Comparison of ENCODE assay signal across 8 cellular contexts in the genomic region with DNA sequence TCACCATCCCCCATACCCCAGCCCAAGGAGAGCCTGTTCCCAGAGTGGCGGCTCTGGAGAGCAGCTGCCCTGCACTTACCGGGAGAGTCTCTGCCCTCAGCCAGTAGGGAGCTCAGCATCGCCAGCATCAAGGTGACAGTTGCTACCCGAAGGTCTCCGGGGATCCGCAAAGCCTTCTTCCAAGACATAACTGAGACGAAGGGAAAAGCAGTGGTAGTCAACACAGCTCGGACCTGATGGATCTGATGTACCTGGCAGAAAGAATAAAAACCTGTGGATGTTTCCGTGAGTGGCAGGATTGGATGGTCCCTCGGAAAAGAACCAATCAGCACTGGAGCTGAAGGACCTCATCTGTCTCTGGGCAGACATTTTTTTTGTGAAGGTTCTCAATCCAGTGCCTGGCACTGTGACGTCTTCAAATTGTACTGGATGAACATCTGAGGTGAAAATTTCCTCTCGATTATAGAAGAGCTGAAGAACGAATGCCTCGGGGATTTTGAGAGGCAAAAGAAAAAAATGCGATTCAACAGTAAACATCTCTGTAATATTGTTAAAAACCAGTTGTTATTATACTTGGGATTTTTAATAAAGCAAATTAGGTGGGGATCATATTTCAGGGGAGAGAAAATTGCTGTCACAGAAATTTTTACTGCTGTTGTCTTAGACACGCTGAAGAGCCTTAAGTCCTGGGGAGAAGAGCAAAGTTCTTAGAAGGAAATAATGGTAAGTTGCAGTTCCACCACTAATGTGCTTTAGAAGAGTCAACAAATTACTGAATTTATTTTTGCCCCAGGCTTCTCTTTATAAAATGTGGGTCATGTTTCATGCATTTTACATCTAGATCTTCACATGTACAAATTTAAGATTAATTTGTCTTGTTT. TPM values are rescaled to one million over a fixed set of nuclear protein-coding genes. Genes with fewer than 3 reads are reported as not detected.
DNase-seq lines count a peak whose midpoint lies in the region; ATAC-seq and TF ChIP-seq lines count a peak whose summit lies in the region.

A gene (minus strand): TSS at position 238 of the 881 bp plus-strand sequence. CDS start 50 bp downstream, at position 188.

- H3K4me1 ChIP-seq in HUES48 (ENCODE audit: control insufficient read depth, insufficient read depth, low read length) (peaks cover 10% of the 10 kb centered on the region), ectodermal cell (ENCODE audit: control insufficient read depth, insufficient read depth, low read length) (no peaks in the 10 kb centered on the region), transverse colon (no peaks in the 10 kb centered on the region)

- peaks cover 30% of the 10 kb centered on the region for H3K27me3 ChIP-seq in HUES48 (ENCODE audit: control insufficient read depth, insufficient read depth, low read length)
- peaks cover 29% of the 10 kb centered on the region for H3K27me3 ChIP-seq in ectodermal cell (ENCODE audit: control insufficient read depth, insufficient read depth, low read length, poor library complexity, severe bottlenecking)
- peaks cover 3% of the 10 kb centered on the region for H3K27me3 ChIP-seq in transverse colon

- H3K27ac ChIP-seq in HUES48 (ENCODE audit: low read depth, low read length) (no peak within 1 kb of the TSS), ectodermal cell (ENCODE audit: insufficient read depth, low read depth, low read length, poor library complexity, severe bottlenecking) (no peak within 1 kb of the TSS), transverse colon (no peak within 1 kb of the TSS)

- DNase-seq in ELR (ENCODE audit: low read depth) (peak; percentile 36), middle frontal gyrus (ENCODE audit: extremely low spot score, low spot score) (peak; percentile 33), transverse colon (no peak), posterior vena cava (ENCODE audit: low spot score) (no peak)

- H3K4me3 ChIP-seq in HUES48 (ENCODE audit: low read depth, low read length) (peak within 1 kb of the TSS; percentile 77), ectodermal cell (ENCODE audit: insufficient read depth, low read depth, low read length) (peak within 1 kb of the TSS; percentile 29), transverse colon (no peak within 1 kb of the TSS)

- H3K36me3 ChIP-seq in HUES48 (ENCODE audit: control insufficient read depth, insufficient read depth, low read length) (0 out of 2 replicates have a peak, but pooled peaks cover 4% of the 10 kb centered on the region), ectodermal cell (ENCODE audit: control insufficient read depth, insufficient read depth, low read length) (no peaks in the 10 kb centered on the region), transverse colon (no peaks in the 10 kb centered on the region)

- TF ChIP-seq EP300 in transverse colon (IDR thresholded peaks at IDR 0.05; ENCODE audit: low read depth) = no peak

- H3K9me3 ChIP-seq in HUES48 (ENCODE audit: control insufficient read depth, insufficient read depth, low read length) = no peaks in the 10 kb centered on the region; the same call in 1 of the 2 replicates
- no peaks in the 10 kb centered on the region for H3K9me3 ChIP-seq in ectodermal cell (ENCODE audit: control insufficient read depth, low read length)
- peaks cover 0 to 4% of the 10 kb centered on the region in 2 donors for H3K9me3 ChIP-seq in transverse colon

- no peak within 1 kb of the TSS for H3K9ac ChIP-seq in HUES48 (ENCODE audit: low read depth, low read length)

- no peak for TF ChIP-seq CTCF in transverse colon (IDR thresholded peaks at IDR 0.05)

- WGBS in ectodermal cell, 2 experiments = 26 to 36% methylated on average over 15 to 16 of the region's 16 CpGs
- WGBS in transverse colon (ENCODE audit: low coverage in 1 of 2), 2 donors = 9 to 12% methylated on average over 5 to 16 of the region's 16 CpGs

- in situ Hi-C loops in transverse colon (cut with MboI; ENCODE audit: low pct_ligation_motif_present in 1 of 4, low pct_unique_long_range_greater_than_20kb in 1 of 4, low sequenced_read_pairs in 3 of 4) = no loop called here

- intact Hi-C loops in transverse colon (cut with DNase I; ENCODE audit: low total_unique reads) = no loop called here
- intact Hi-C loops in posterior vena cava (cut with DNase I) = no loop called here

- peak; percentile 27 for TF ChIP-seq POLR2A in transverse colon (IDR thresholded peaks at IDR 0.05)

- ATAC-seq in GM19463 (IDR thresholded peaks at IDR 0.05; ENCODE audit: unreplicated experiment) = peak; percentile 57
- peak; percentile 80 to 85 for ATAC-seq in activated CD4-positive, CD25-positive, alpha-beta regulatory T cell treated with anti-CD3 and anti-CD28 coated beads, Interleukin-2, amount 50 U/mL, for 24 hours

RNA-seq across cellular contexts. Expression of the gene that starts here (rescaled TPM):
- 2.0 TPM for polyA plus RNA-seq in ectodermal cell (2013, experiment 1 of 4)
- polyA plus RNA-seq in ectodermal cell (2013, experiment 2 of 4) = 2.0 TPM
- 1.8 TPM for polyA plus RNA-seq in ectodermal cell (2013, experiment 3 of 4)
- polyA plus RNA-seq in ectodermal cell (2013, experiment 4 of 4) = 1.5 TPM
- total RNA-seq in transverse colon (1 to 10 TPM in 2 of 4 donors, under 1 TPM in 1, not detected in 1; 0.14 to 1.9 (median 1.1) TPM), posterior vena cava (10 to 100 TPM in 1 of 2 donors, 1 to 10 TPM in 1; 4.2 to 13.8 TPM)

Comparison
In these comparisons a context has a peak if more than half of its experiments do, and no peak if none do; other contexts are left out.
1. DNase-seq: peak in ELR (single experiment) and middle frontal gyrus (single experiment); none in transverse colon (single experiment) and posterior vena cava (single experiment).
2. H3K4me3 ChIP-seq: peak in HUES48 (single experiment) and ectodermal cell (single experiment); none in transverse colon (0 of 4).